Comparison of ENCODE assay signal across 3 cellular contexts in genomic region chr1:185015598-185015997, GRCh38.
TF ChIP-seq lines count a peak whose summit lies in the region.

No MANE protein-coding gene starts in this region.

TF ChIP-seq in HEK293, 187 proteins besides CTCF, POLR2A, EP300 and RAD21:
- TF ChIP-seq, protein P1, sequence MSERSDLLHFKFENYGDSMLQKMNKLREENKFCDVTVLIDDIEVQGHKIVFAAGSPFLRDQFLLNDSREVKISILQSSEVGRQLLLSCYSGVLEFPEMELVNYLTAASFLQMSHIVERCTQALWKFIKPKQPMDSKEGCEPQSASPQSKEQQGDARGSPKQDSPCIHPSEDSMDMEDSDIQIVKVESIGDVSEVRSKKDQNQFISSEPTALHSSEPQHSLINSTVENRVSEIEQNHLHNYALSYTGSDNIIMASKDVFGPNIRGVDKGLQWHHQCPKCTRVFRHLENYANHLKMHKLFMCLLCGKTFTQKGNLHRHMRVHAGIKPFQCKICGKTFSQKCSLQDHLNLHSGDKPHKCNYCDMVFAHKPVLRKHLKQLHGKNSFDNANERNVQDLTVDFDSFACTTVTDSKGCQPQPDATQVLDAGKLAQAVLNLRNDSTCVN (tag by site-specific recombination; optimal IDR thresholded peaks at IDR 0.05) = no peak
- TF ChIP-seq ZNF133 (tag by site-specific recombination; IDR thresholded peaks at IDR 0.05) (peak; percentile 24; the same call in 1 of the 2 replicates), MZF1 (tag by site-specific recombination; IDR thresholded peaks at IDR 0.05; ENCODE audit: borderline replicate concordance) (no peak)

TF ChIP-seq in SK-N-SH, 30 proteins besides CTCF, POLR2A, EP300 and RAD21:
- TF ChIP-seq, protein P2, sequence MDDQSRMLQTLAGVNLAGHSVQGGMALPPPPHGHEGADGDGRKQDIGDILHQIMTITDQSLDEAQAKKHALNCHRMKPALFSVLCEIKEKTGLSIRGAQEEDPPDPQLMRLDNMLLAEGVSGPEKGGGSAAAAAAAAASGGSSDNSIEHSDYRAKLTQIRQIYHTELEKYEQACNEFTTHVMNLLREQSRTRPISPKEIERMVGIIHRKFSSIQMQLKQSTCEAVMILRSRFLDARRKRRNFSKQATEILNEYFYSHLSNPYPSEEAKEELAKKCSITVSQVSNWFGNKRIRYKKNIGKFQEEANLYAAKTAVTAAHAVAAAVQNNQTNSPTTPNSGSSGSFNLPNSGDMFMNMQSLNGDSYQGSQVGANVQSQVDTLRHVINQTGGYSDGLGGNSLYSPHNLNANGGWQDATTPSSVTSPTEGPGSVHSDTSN (IDR thresholded peaks at IDR 0.05) = peak; percentile 57
- TF ChIP-seq, protein P3, sequence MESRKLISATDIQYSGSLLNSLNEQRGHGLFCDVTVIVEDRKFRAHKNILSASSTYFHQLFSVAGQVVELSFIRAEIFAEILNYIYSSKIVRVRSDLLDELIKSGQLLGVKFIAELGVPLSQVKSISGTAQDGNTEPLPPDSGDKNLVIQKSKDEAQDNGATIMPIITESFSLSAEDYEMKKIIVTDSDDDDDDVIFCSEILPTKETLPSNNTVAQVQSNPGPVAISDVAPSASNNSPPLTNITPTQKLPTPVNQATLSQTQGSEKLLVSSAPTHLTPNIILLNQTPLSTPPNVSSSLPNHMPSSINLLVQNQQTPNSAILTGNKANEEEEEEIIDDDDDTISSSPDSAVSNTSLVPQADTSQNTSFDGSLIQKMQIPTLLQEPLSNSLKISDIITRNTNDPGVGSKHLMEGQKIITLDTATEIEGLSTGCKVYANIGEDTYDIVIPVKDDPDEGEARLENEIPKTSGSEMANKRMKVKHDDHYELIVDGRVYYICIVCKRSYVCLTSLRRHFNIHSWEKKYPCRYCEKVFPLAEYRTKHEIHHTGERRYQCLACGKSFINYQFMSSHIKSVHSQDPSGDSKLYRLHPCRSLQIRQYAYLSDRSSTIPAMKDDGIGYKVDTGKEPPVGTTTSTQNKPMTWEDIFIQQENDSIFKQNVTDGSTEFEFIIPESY (IDR thresholded peaks at IDR 0.05; ENCODE audit: borderline replicate concordance, low read depth) = no peak
- 0 out of 2 replicates have a peak, but pooled peaks have one; percentile 7 for TF ChIP-seq JUND (IDR thresholded peaks at IDR 0.05)

TF ChIP-seq in H1, 55 proteins besides CTCF, POLR2A, EP300 and RAD21:
- no peak for TF ChIP-seq CHD7 (IDR thresholded peaks at IDR 0.05; ENCODE audit: insufficient replicate concordance, low read length)
- TF ChIP-seq ASH2L (IDR thresholded peaks at IDR 0.05; ENCODE audit: low read length) = no peak
